ENCODE assay signal across 1 cellular context in genomic region chr18:61975526-61976326, GRCh38.
TF ChIP-seq lines count a peak whose summit lies in the region.

No MANE protein-coding gene starts in this region.

TF ChIP-seq in IMR-90, 13 proteins besides CTCF, POLR2A, EP300 and RAD21 (continued from another document):
- TF ChIP-seq ELK1 (IDR thresholded peaks at IDR 0.05; ENCODE audit: borderline replicate concordance, low read depth, low read length) (no peak), MAZ (IDR thresholded peaks at IDR 0.05; ENCODE audit: borderline replicate concordance, low read depth, low read length) (no peak), NFE2L2 (IDR thresholded peaks at IDR 0.05; ENCODE audit: low read depth, low read length) (no peak), BHLHE40 (IDR thresholded peaks at IDR 0.05; ENCODE audit: low read depth, low read length) (no peak), RFX5 (IDR thresholded peaks at IDR 0.05; ENCODE audit: low read depth, low read length) (no peak)
